In genomic region chr7:134062460-134062859, GRCh38 we compare ENCODE assay signal across 16 cellular contexts.
DNase-seq lines count a peak whose midpoint lies in the region; ATAC-seq and TF ChIP-seq lines count a peak whose summit lies in the region.
"Had no signal": no experiment of that assay in that cellular context is flagged by ENCODE, and none has a peak within 500 bp of the region (broad histone marks: within the 10 kb centered on the region; RNA-seq: fewer than 3 reads in every experiment).

No MANE protein-coding gene starts in this region.

- H3K36me3 ChIP-seq in heart left ventricle (no peaks in the 10 kb centered on the region), heart right ventricle (peaks cover 0 to 9% (median 0%) of the 10 kb centered on the region in 9 donors), left lung (peaks cover 0 to 14% of the 10 kb centered on the region in 2 donors), thyroid gland (no peaks in the 10 kb centered on the region), suprapubic skin (peaks cover 7% of the 10 kb centered on the region)
- H3K36me3 ChIP-seq: BE2C had no signal

- H3K4me3 ChIP-seq in heart left ventricle = no peak overlapping the region
- H3K4me3 ChIP-seq in heart right ventricle = no peak overlapping the region
- H3K4me3 ChIP-seq in left lung = no peak overlapping the region
- no peak overlapping the region for H3K4me3 ChIP-seq in thyroid gland (replicated peaks in 1 of 3)
- no peak overlapping the region for H3K4me3 ChIP-seq in suprapubic skin

- no peak for TF ChIP-seq EP300 in suprapubic skin (IDR thresholded peaks at IDR 0.05)

- WGBS in heart left ventricle, 4 donors = 41 to 69% (median 51%) methylated on average over 4 of the region's 4 CpGs
- WGBS in heart right ventricle, 2 donors = 48 to 59% methylated on average over 4 of the region's 4 CpGs
- 52 to 75% methylated on average over 4 of the region's 4 CpGs for WGBS in thyroid gland, 2 donors
- 88% methylated on average over 4 of the region's 4 CpGs for WGBS in suprapubic skin

- H3K4me1 ChIP-seq in heart left ventricle (peaks cover 0 to 12% (median 0%) of the 10 kb centered on the region in 12 donors), heart right ventricle (peaks cover 0 to 16% (median 3%) of the 10 kb centered on the region in 9 donors), left lung (no peaks in the 10 kb centered on the region), thyroid gland (no peaks in the 10 kb centered on the region), suprapubic skin (no peaks in the 10 kb centered on the region)
- H3K4me1 ChIP-seq: BE2C had no signal

- DNase-seq in heart left ventricle = peak in 3 of 5 donors; percentile 20 to 51 (median 23)
- DNase-seq in cardiac septum (ENCODE audit: low spot score) = no peak
- DNase-seq in heart right ventricle = peak in 1 of 2 donors; percentile 35
- DNase-seq in left lung = no peak
- peak; percentile 6 to 19 for DNase-seq in thyroid gland
- DNase-seq in NCI-H1048 (lab: John Stamatoyannopoulos, UW) = no peak
- no peak for DNase-seq in suprapubic skin (ENCODE audit: low spot score in 2 of 2)
- DNase-seq: ACHN; BE2C; C1 segment of cervical spinal cord; CD4-positive, CD25-positive, alpha-beta regulatory T cell; CD8-positive, alpha-beta memory T cell; COR-L47; DMS 273 treated with DMSO at 0.1 percent for 48 hours; H9 had no signal

- H3K27ac ChIP-seq in heart left ventricle (no peak overlapping the region), heart right ventricle (no peak overlapping the region), left lung (no peak overlapping the region), thyroid gland (no peak overlapping the region), suprapubic skin (no peak overlapping the region)

- TF ChIP-seq CTCF in heart left ventricle (IDR thresholded peaks at IDR 0.05) (no peak), heart right ventricle (IDR thresholded peaks at IDR 0.05) (no peak), left lung (IDR thresholded peaks at IDR 0.05) (no peak), thyroid gland (IDR thresholded peaks at IDR 0.05) (no peak), suprapubic skin (IDR thresholded peaks at IDR 0.05) (no peak)

- H3K27me3 ChIP-seq in heart left ventricle (no peaks in the 10 kb centered on the region), heart right ventricle (no peaks in the 10 kb centered on the region), left lung (no peaks in the 10 kb centered on the region), thyroid gland (no peaks in the 10 kb centered on the region), suprapubic skin (no peaks in the 10 kb centered on the region)
- H3K27me3 ChIP-seq: BE2C had no signal

- ATAC-seq in heart left ventricle (peak; percentile 88 to 99 (median 94)), heart right ventricle (peak; percentile 58 to 98 (median 92)), left lung (peak; percentile 54), HG03108 (IDR thresholded peaks at IDR 0.05; ENCODE audit: unreplicated experiment) (no peak)

- intact Hi-C loops in heart left ventricle (cut with DNase I) (no loop called here), cardiac septum (cut with DNase I) (no loop called here), heart right ventricle (cut with DNase I) (no loop called here), left lung (cut with DNase I) (no loop called here), thyroid gland (cut with DNase I) (no loop called here)

- H3K9me3 ChIP-seq in heart left ventricle (no peaks in the 10 kb centered on the region), heart right ventricle (no peaks in the 10 kb centered on the region), left lung (no peaks in the 10 kb centered on the region), thyroid gland (no peaks in the 10 kb centered on the region), suprapubic skin (no peaks in the 10 kb centered on the region)
- H3K9me3 ChIP-seq: BE2C had no signal

- TF ChIP-seq POLR2A in heart left ventricle (IDR thresholded peaks at IDR 0.05) = no peak
- no peak for TF ChIP-seq POLR2A in thyroid gland (IDR thresholded peaks at IDR 0.05)
- TF ChIP-seq POLR2A in suprapubic skin (IDR thresholded peaks at IDR 0.05) = no peak

Comparison
In these comparisons a context has a peak if more than half of its experiments do, and no peak if none do; other contexts are left out.
1. DNase-seq: peak in heart left ventricle (3 of 5) and thyroid gland (2 of 2); none in cardiac septum (single experiment), left lung (0 of 2), NCI-H1048 (single experiment) and suprapubic skin (0 of 2).